8 cellular contexts compared by ENCODE assay signal in the genomic region with DNA sequence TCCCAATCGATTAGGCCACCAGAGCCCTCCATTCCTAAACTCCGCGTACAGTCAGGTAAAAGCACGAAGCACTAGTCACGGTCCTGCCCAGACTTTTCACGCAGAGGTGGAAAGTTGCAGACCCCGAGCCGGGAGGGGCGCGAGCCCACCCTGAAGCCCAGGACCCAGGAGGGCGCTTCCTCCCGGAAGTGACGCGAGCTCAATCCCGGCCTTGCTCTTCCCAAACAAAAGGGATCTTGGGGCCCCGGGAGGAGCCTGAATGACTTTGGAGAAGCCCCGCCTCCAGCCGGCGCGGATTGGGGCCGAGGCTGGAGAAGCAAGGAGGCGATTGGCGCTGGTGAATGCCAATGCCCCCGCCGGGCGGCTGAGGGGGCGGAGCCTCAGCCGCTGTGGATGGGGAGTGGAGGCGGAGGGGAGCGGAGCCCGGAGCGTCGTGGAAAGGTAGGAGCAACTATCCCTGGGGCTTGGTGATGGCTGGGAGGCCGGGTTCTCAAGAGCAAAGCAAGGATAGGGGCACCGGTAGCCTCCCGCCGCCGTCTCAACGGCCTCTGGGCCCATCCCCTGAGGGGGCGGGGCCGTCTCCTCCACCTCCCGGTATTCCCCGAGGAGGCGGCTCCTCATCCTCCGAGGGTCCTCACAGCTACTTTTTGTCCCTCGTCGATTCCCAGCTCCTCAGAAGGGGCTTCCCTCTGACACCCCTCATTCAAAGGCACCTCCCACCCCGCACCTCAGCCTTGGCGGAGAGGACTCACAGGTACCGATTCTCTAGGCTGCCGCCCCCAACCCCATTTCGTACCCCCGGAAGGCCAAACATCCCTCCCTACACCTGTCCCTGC. TPM values are rescaled to one million over a fixed set of nuclear protein-coding genes. Genes with fewer than 3 reads are reported as not detected.
DNase-seq lines count a peak whose midpoint lies in the region; ATAC-seq, FAIRE-seq and TF ChIP-seq lines count a peak whose summit lies in the region.

A gene with protein sequence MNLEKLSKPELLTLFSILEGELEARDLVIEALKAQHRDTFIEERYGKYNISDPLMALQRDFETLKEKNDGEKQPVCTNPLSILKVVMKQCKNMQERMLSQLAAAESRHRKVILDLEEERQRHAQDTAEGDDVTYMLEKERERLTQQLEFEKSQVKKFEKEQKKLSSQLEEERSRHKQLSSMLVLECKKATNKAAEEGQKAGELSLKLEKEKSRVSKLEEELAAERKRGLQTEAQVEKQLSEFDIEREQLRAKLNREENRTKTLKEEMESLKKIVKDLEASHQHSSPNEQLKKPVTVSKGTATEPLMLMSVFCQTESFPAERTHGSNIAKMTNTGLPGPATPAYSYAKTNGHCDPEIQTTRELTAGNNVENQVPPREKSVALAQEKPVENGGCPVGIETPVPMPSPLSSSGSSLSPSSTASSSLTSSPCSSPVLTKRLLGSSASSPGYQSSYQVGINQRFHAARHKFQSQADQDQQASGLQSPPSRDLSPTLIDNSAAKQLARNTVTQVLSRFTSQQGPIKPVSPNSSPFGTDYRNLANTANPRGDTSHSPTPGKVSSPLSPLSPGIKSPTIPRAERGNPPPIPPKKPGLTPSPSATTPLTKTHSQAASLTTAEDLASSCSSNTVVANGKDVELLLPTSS (plus strand): TSS at position 383 of the 836 bp plus-strand sequence. CDS start 19,952 bp downstream, outside the sequence.

- H2AFZ ChIP-seq in PC-3 (ENCODE audit: low read length), result peak within 1 kb of the TSS; percentile 91

- peak within 1 kb of the TSS; percentile 77 for H3K9ac ChIP-seq in PC-3 (ENCODE audit: low read length)

- H3K4me3 ChIP-seq in PC-3 (ENCODE audit: low read length) (peak within 1 kb of the TSS; percentile 92), muscle layer of duodenum (ENCODE audit: low read depth in 1 of 2, low read length in 2 of 2) (peak within 1 kb of the TSS; percentile 97 to 99)

- peak within 1 kb of the TSS; percentile 97 for H3K4me2 ChIP-seq in PC-3 (ENCODE audit: low read length)

- no peaks in the 10 kb centered on the region for H4K20me1 ChIP-seq in PC-3 (ENCODE audit: low read length)

- POLR2A ChIA-PET in PC-3 (lab: Charles Lee; ENCODE audit: unreplicated experiment), result interaction anchor here (0.6 kb wide), 4 partner anchors 42 to 235 kb away, joined by 3 to 4 read pairs (median 3); no protein-coding TSS in a partner anchor

- CTCF ChIA-PET in PC-3 (lab: Charles Lee), result interaction anchor here (0.6 kb wide), 1 partner anchor 218 kb away, joined by 5 read pairs; no protein-coding TSS in a partner anchor

- no peak for FAIRE-seq in D721Med (lab: Jason Lieb, UNC)

- H3K9me3 ChIP-seq in PC-3 (ENCODE audit: low read length), result no peaks in the 10 kb centered on the region
- no peaks in the 10 kb centered on the region for H3K9me3 ChIP-seq in muscle layer of duodenum (ENCODE audit: control insufficient read depth in 1 of 2, low read length in 2 of 2)

- H3K36me3 ChIP-seq in PC-3 (ENCODE audit: low read depth, low read length) (no peaks in the 10 kb centered on the region), muscle layer of duodenum (ENCODE audit: control insufficient read depth in 1 of 2, insufficient read depth in 2 of 2, low read length in 2 of 2) (peaks cover 0 to 4% of the 10 kb centered on the region in 2 donors)

- no peaks in the 10 kb centered on the region for H3K9me2 ChIP-seq in PC-3 (replicated peaks; ENCODE audit: low read length)

- ATAC-seq in GM21528 (IDR thresholded peaks at IDR 0.05; ENCODE audit: low FRiP score, unreplicated experiment) (peak; percentile 72), PC-3 (peak; percentile 83), esophagus mucosa (peak; percentile 85)

- intact Hi-C loops in PC-3 (cut with micrococcal nuclease), result no loop called here

- peaks cover 46% of the 10 kb centered on the region for H3K79me2 ChIP-seq in PC-3 (ENCODE audit: low read length)

- TSS peak; percentile 57 for BruUV-seq in PC-3 (replicated peaks; lab: Mats Ljungman, UMichigan)

- no peaks in the 10 kb centered on the region for H3F3A ChIP-seq in PC-3 (ENCODE audit: low read length, unreplicated experiment)

- TF ChIP-seq CTCF in D721Med (IDR thresholded peaks at IDR 0.05; ENCODE audit: insufficient read depth, missing control alignments), result no peak
- TF ChIP-seq CTCF in PC-3 (conservative IDR thresholded peaks at IDR 0.05; ENCODE audit: low read depth, low read length), result no peak

- no peaks in the 10 kb centered on the region for H3K27me3 ChIP-seq in PC-3 (ENCODE audit: low read length)
- H3K27me3 ChIP-seq in muscle layer of duodenum (ENCODE audit: low read depth, low read length), result no peaks in the 10 kb centered on the region

- peak; percentile 90 for DNase-seq in D721Med (ENCODE audit: insufficient read length, low spot score)
- DNase-seq in HuH-7.5 (ENCODE audit: low spot score), result peak; percentile 86
- DNase-seq in PC-3, result peak; percentile 96
- peak; percentile 88 for DNase-seq in activated T-cell treated with anti-CD3 and anti-CD28 coated beads, Interleukin-2, amount 50 U/mL, for 48 hours
- peak; percentile 62 for DNase-seq in stimulated activated CD8-positive, alpha-beta memory T cell treated with anti-CD3 and anti-CD28 coated beads, Interleukin-7, amount 100 ng/mL, for 24 hours (ENCODE audit: low read depth)

- H3K27ac ChIP-seq in PC-3 (ENCODE audit: low read length) (peak within 1 kb of the TSS; percentile 98), muscle layer of duodenum (ENCODE audit: low read length) (peak within 1 kb of the TSS; percentile 96)

- peaks cover 44% of the 10 kb centered on the region for H3K4me1 ChIP-seq in PC-3 (ENCODE audit: insufficient read depth, low read length)
- H3K4me1 ChIP-seq in muscle layer of duodenum (ENCODE audit: control insufficient read depth in 1 of 2, insufficient read depth in 2 of 2, low read length in 2 of 2), result peaks cover 32 to 37% of the 10 kb centered on the region in 2 donors

RNA-seq across cellular contexts. Expression of the gene that starts here (rescaled TPM):
- total RNA-seq in PC-3 (2014; rRNA removed), result 3.7 and 9.8 TPM in 2 replicates
- total RNA-seq in esophagus mucosa, result 35.1 TPM

Comparison
In these comparisons a context has a peak if more than half of its experiments do, and no peak if none do; other contexts are left out.
1. Peak in every context shown above with its lines: DNase-seq, ATAC-seq, H3K4me3 ChIP-seq and H3K27ac ChIP-seq.